ENCODE assay signal across 27 cellular contexts in genomic region chr10:6505300-6505699, GRCh38.
A peak's percentile ranks its signal among the peaks of the same experiment; 100 is the strongest.
DNase-seq lines count a peak whose midpoint lies in the region; ATAC-seq and TF ChIP-seq lines count a peak whose summit lies in the region.
"Had no signal": no experiment of that assay in that cellular context is flagged by ENCODE, and none has a peak within 500 bp of the region (broad histone marks: within the 10 kb centered on the region; RNA-seq: fewer than 3 reads in every experiment).

No MANE protein-coding gene starts in this region.

- H3K27me3 ChIP-seq in tibial nerve (no peaks in the 10 kb centered on the region), tibial artery (no peaks in the 10 kb centered on the region)
- H3K27me3 ChIP-seq: ovary had no signal

- no peak overlapping the region for H3K27ac ChIP-seq in HEK293 (ENCODE audit: extremely low read depth, low read depth, low read length)
- no peak overlapping the region for H3K27ac ChIP-seq in tibial nerve
- H3K27ac ChIP-seq in tibial artery, result no peak overlapping the region
- H3K27ac ChIP-seq: ovary, skin epidermis had no signal

- peak overlapping the region; percentile 65 for H3K27ac Mint-ChIP-seq in activated CD4-positive, alpha-beta memory T cell treated with anti-CD3 and anti-CD28 coated beads for 36 hours
- H3K27ac Mint-ChIP-seq in activated CD4-positive, alpha-beta memory T cell treated with anti-CD3 and anti-CD28 coated beads, Interleukin-2, amount 10 ng/mL, durations not matched to agents 7 days and 5 days, result no peak overlapping the region
- peak overlapping the region; percentile 55 for H3K27ac Mint-ChIP-seq in activated naive CD8-positive, alpha-beta T cell treated with anti-CD3 and anti-CD28 coated beads for 36 hours
- H3K27ac Mint-ChIP-seq in natural killer cell treated with Interleukin-12 subunit alpha and Interleukin-12 subunit beta and Interleukin-15 and Interleukin-18, amount 100 ng/mL, for 72 hours, result peak overlapping the region; percentile 77 to 94
- H3K27ac Mint-ChIP-seq: activated naive CD4-positive, alpha-beta T cell treated with anti-CD3 and anti-CD28 coated beads, Interleukin-2, amount 10 ng/mL, durations not matched to agents 7 days and 5 days; IgD-negative memory B cell had no signal

- H3K4me3 Mint-ChIP-seq in activated CD4-positive, alpha-beta memory T cell treated with anti-CD3 and anti-CD28 coated beads for 36 hours, result no peak overlapping the region
- no peak overlapping the region for H3K4me3 Mint-ChIP-seq in activated CD4-positive, alpha-beta memory T cell treated with anti-CD3 and anti-CD28 coated beads, Interleukin-2, amount 10 ng/mL, durations not matched to agents 7 days and 5 days
- no peak overlapping the region for H3K4me3 Mint-ChIP-seq in activated naive CD8-positive, alpha-beta T cell treated with anti-CD3 and anti-CD28 coated beads for 36 hours
- peak overlapping the region; percentile 52 for H3K4me3 Mint-ChIP-seq in natural killer cell treated with Interleukin-12 subunit alpha and Interleukin-12 subunit beta and Interleukin-15 and Interleukin-18, amount 100 ng/mL, for 72 hours
- H3K4me3 Mint-ChIP-seq: activated naive CD4-positive, alpha-beta T cell treated with anti-CD3 and anti-CD28 coated beads, Interleukin-2, amount 10 ng/mL, durations not matched to agents 7 days and 5 days; activated T-cell treated with anti-CD3 and anti-CD28 coated beads, Interleukin-2, amount 50 U/mL, for 4 hours; neural crest cell had no signal

- TF ChIP-seq EP300 in tibial nerve (IDR thresholded peaks at IDR 0.05), result no peak

- CTCF ChIA-PET in activated CD4-positive, alpha-beta memory T cell treated with anti-CD3 and anti-CD28 coated beads for 36 hours (lab: Charles Lee), result no interaction called here
- CTCF ChIA-PET in activated CD4-positive, alpha-beta memory T cell treated with anti-CD3 and anti-CD28 coated beads, Interleukin-2, amount 10 ng/mL, durations not matched to agents 7 days and 5 days (lab: Charles Lee), result no interaction called here
- CTCF ChIA-PET in HEK293 (lab: Yijun Ruan, JAX), result no interaction called here

- ATAC-seq in natural killer cell treated with Interleukin-12 subunit alpha and Interleukin-12 subunit beta and Interleukin-15 and Interleukin-18, amount 100 ng/mL, for 72 hours, result no peak
- ATAC-seq: activated T-cell treated with anti-CD3 and anti-CD28 coated beads, Interleukin-2, amount 50 U/mL, for 4 hours; left cardiac atrium; Panc1; SK-N-SH treated with all-trans-retinoic acid at 6 μM for 48 hours had no signal

- H3K36me3 Mint-ChIP-seq in activated CD4-positive, alpha-beta memory T cell treated with anti-CD3 and anti-CD28 coated beads for 36 hours, result peaks cover 54% of the 10 kb centered on the region
- peaks cover 87% of the 10 kb centered on the region for H3K36me3 Mint-ChIP-seq in activated CD4-positive, alpha-beta memory T cell treated with anti-CD3 and anti-CD28 coated beads, Interleukin-2, amount 10 ng/mL, durations not matched to agents 7 days and 5 days (ENCODE audit: low read depth)
- peaks cover 76% of the 10 kb centered on the region for H3K36me3 Mint-ChIP-seq in activated naive CD8-positive, alpha-beta T cell treated with anti-CD3 and anti-CD28 coated beads for 36 hours
- H3K36me3 Mint-ChIP-seq in natural killer cell treated with Interleukin-12 subunit alpha and Interleukin-12 subunit beta and Interleukin-15 and Interleukin-18, amount 100 ng/mL, for 72 hours, result peaks cover 61% of the 10 kb centered on the region
- H3K36me3 Mint-ChIP-seq: IgD-negative memory B cell had no signal

- TF ChIP-seq POLR2A in tibial nerve (IDR thresholded peaks at IDR 0.05), result no peak

- H3K9me3 Mint-ChIP-seq in activated CD4-positive, alpha-beta memory T cell treated with anti-CD3 and anti-CD28 coated beads for 36 hours, result no peaks in the 10 kb centered on the region
- H3K9me3 Mint-ChIP-seq in activated CD4-positive, alpha-beta memory T cell treated with anti-CD3 and anti-CD28 coated beads, Interleukin-2, amount 10 ng/mL, durations not matched to agents 7 days and 5 days, result peaks cover 5% of the 10 kb centered on the region
- peaks cover 5% of the 10 kb centered on the region for H3K9me3 Mint-ChIP-seq in activated naive CD8-positive, alpha-beta T cell treated with anti-CD3 and anti-CD28 coated beads for 36 hours
- H3K9me3 Mint-ChIP-seq in natural killer cell treated with Interleukin-12 subunit alpha and Interleukin-12 subunit beta and Interleukin-15 and Interleukin-18, amount 100 ng/mL, for 72 hours, result peaks cover 13% of the 10 kb centered on the region
- H3K9me3 Mint-ChIP-seq: activated naive CD4-positive, alpha-beta T cell treated with anti-CD3 and anti-CD28 coated beads, Interleukin-2, amount 10 ng/mL, durations not matched to agents 7 days and 5 days; IgD-negative memory B cell; neural crest cell had no signal

- H3K27me3 Mint-ChIP-seq in activated CD4-positive, alpha-beta memory T cell treated with anti-CD3 and anti-CD28 coated beads for 36 hours, result no peaks in the 10 kb centered on the region
- H3K27me3 Mint-ChIP-seq in activated CD4-positive, alpha-beta memory T cell treated with anti-CD3 and anti-CD28 coated beads, Interleukin-2, amount 10 ng/mL, durations not matched to agents 7 days and 5 days, result no peaks in the 10 kb centered on the region
- H3K27me3 Mint-ChIP-seq in activated naive CD8-positive, alpha-beta T cell treated with anti-CD3 and anti-CD28 coated beads for 36 hours, result no peaks in the 10 kb centered on the region
- H3K27me3 Mint-ChIP-seq in natural killer cell treated with Interleukin-12 subunit alpha and Interleukin-12 subunit beta and Interleukin-15 and Interleukin-18, amount 100 ng/mL, for 72 hours, result no peaks in the 10 kb centered on the region
- H3K27me3 Mint-ChIP-seq: activated naive CD4-positive, alpha-beta T cell treated with anti-CD3 and anti-CD28 coated beads, Interleukin-2, amount 10 ng/mL, durations not matched to agents 7 days and 5 days had no signal

- H3K36me3 ChIP-seq in HEK293 (ENCODE audit: control insufficient read depth in 2 of 2, insufficient read depth in 1 of 2, low read length in 2 of 2) (no peaks in the 10 kb centered on the region), tibial nerve (no peaks in the 10 kb centered on the region), tibial artery (no peaks in the 10 kb centered on the region)
- H3K36me3 ChIP-seq: ovary had no signal

- H3K4me1 ChIP-seq in HEK293 (ENCODE audit: control insufficient read depth, insufficient read depth, low read length) (no peaks in the 10 kb centered on the region), tibial nerve (no peaks in the 10 kb centered on the region), tibial artery (no peaks in the 10 kb centered on the region)

- intact Hi-C loops in activated CD4-positive, alpha-beta memory T cell treated with anti-CD3 and anti-CD28 coated beads for 36 hours (cut with micrococcal nuclease), result no loop called here
- intact Hi-C loops in tibial artery (cut with DNase I; ENCODE audit: low total_unique reads), result no loop called here

- H3K4me3 ChIP-seq in HEK293 (ENCODE audit: low read depth, low read length) (no peak overlapping the region), tibial nerve (no peak overlapping the region), tibial artery (no peak overlapping the region)
- H3K4me3 ChIP-seq: ovary, skin epidermis had no signal

- DNase-seq in activated CD4-positive, alpha-beta memory T cell treated with anti-CD3 and anti-CD28 coated beads for 36 hours, result no peak
- no peak for DNase-seq in activated CD4-positive, alpha-beta memory T cell treated with anti-CD3 and anti-CD28 coated beads, Interleukin-2, amount 10 ng/mL, durations not matched to agents 7 days and 5 days
- no peak for DNase-seq in activated naive CD8-positive, alpha-beta T cell treated with anti-CD3 and anti-CD28 coated beads for 36 hours
- no peak for DNase-seq in natural killer cell treated with Interleukin-12 subunit alpha and Interleukin-12 subunit beta and Interleukin-15 and Interleukin-18, amount 100 ng/mL, for 72 hours (ENCODE audit: low spot score)
- DNase-seq in tibial nerve (ENCODE audit: low spot score in 2 of 2) (no peak), tibial artery (no peak), KG1 (lab: John Stamatoyannopoulos, UW) (no peak)
- DNase-seq: activated naive CD4-positive, alpha-beta T cell treated with anti-CD3 and anti-CD28 coated beads, Interleukin-2, amount 10 ng/mL, durations not matched to agents 7 days and 5 days; activated T-cell treated with anti-CD3 and anti-CD28 coated beads, Interleukin-2, amount 50 U/mL, for 4 hours; AML-193; aorta; DMS153; hippocampal formation; left cardiac atrium; NCI-H1092; NCI-H1694 treated with DMSO at 0.1 percent for 48 hours; NCI-H446 treated with DMSO at 0.1 percent for 48 hours; NCI-H774; ovary; Right ventricle myocardium superior; stimulated activated naive CD4-positive, alpha-beta T cell had no signal

- peaks cover 74% of the 10 kb centered on the region for H3K4me1 Mint-ChIP-seq in activated CD4-positive, alpha-beta memory T cell treated with anti-CD3 and anti-CD28 coated beads for 36 hours (ENCODE audit: low read depth)
- H3K4me1 Mint-ChIP-seq in activated CD4-positive, alpha-beta memory T cell treated with anti-CD3 and anti-CD28 coated beads, Interleukin-2, amount 10 ng/mL, durations not matched to agents 7 days and 5 days, result peaks cover 72% of the 10 kb centered on the region
- peaks cover 66% of the 10 kb centered on the region for H3K4me1 Mint-ChIP-seq in activated naive CD8-positive, alpha-beta T cell treated with anti-CD3 and anti-CD28 coated beads for 36 hours
- peaks cover 56 to 66% of the 10 kb centered on the region in 2 donors for H3K4me1 Mint-ChIP-seq in natural killer cell treated with Interleukin-12 subunit alpha and Interleukin-12 subunit beta and Interleukin-15 and Interleukin-18, amount 100 ng/mL, for 72 hours (ENCODE audit: low read depth in 2 of 2)
- H3K4me1 Mint-ChIP-seq: IgD-negative memory B cell had no signal

- no peak for TF ChIP-seq CTCF in HEK293 (tag by site-specific recombination; IDR thresholded peaks at IDR 0.05)
- no peak for TF ChIP-seq CTCF in tibial nerve (IDR thresholded peaks at IDR 0.05)
- TF ChIP-seq CTCF in tibial artery (IDR thresholded peaks at IDR 0.05), result no peak

- H3K9me3 ChIP-seq in HEK293 (ENCODE audit: control insufficient read depth, insufficient read depth, low read depth, low read length), result no peaks in the 10 kb centered on the region
- H3K9me3 ChIP-seq in tibial nerve, result no peaks in the 10 kb centered on the region
- H3K9me3 ChIP-seq in tibial artery, result no peaks in the 10 kb centered on the region
- H3K9me3 ChIP-seq: ovary had no signal

- POLR2A ChIA-PET in activated CD4-positive, alpha-beta memory T cell treated with anti-CD3 and anti-CD28 coated beads for 36 hours (lab: Charles Lee), result no interaction called here
- POLR2A ChIA-PET in activated CD4-positive, alpha-beta memory T cell treated with anti-CD3 and anti-CD28 coated beads, Interleukin-2, amount 10 ng/mL, durations not matched to agents 7 days and 5 days (lab: Charles Lee), result no interaction called here
- POLR2A ChIA-PET in HEK293 (lab: Yijun Ruan, JAX), result no interaction called here

TF ChIP-seq in HEK293, 187 proteins besides CTCF, POLR2A, EP300 and RAD21:
- TF ChIP-seq ZNF548 (tag by site-specific recombination; IDR thresholded peaks at IDR 0.05) (no peak), ZNF366 (tag by site-specific recombination; conservative IDR thresholded peaks at IDR 0.05) (peak; percentile 89)
